8 cellular contexts compared by ENCODE assay signal in the genomic region with DNA sequence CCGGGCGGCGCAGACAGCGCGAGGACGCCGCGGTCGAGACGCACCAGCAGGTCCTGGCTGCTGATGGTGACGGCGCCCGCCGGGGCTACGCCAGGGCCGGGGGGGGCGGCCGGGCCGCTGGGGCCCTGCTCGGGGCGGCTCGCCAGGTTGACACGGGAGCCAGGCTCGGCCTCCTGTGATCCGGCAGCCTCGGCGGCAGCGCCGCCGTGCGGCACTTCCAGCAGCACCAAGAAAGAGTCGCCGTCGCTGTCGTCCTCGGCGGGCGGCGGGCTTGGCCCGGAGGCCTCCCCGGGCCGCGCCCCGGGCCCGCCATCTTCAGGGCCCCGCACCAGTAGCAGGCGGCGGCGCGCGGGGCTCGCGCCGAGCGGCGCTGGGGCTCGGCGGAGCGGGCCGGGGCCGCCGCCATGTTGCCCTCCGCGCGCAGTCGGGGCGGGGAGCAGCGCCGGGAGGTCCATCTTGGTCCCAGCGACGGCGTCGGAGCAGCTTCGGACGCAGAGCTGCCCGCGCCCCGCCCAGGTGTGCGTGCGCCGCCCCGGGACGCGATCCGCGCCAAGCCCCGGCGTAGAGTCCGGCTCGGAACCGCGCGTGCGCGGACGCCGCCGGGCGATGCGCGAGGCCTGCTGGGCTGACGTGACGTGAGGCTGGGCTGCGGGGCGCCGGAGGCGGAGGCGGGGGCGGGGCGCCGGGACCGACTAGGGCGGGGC. TPM values are rescaled to one million over a fixed set of nuclear protein-coding genes. Genes with fewer than 3 reads are reported as not detected.
A peak's percentile ranks its signal among the peaks of the same experiment; 100 is the strongest.
DNase-seq lines count a peak whose midpoint lies in the region; ATAC-seq and TF ChIP-seq lines count a peak whose summit lies in the region.

ZXDC (minus strand) TSS at position 481 of the 704 bp plus-strand sequence; CDS start at position 455, 26 bp downstream.

- peak within 1 kb of the TSS; percentile 94 for H3K4me3 Mint-ChIP-seq in activated naive CD4-positive, alpha-beta T cell treated with anti-CD3 and anti-CD28 coated beads, Interleukin-2, amount 10 ng/mL, durations not matched to agents 7 days and 5 days

- peaks cover 28% of the 10 kb centered on the region for H3K36me3 Mint-ChIP-seq in activated naive CD4-positive, alpha-beta T cell treated with anti-CD3 and anti-CD28 coated beads, Interleukin-2, amount 10 ng/mL, durations not matched to agents 7 days and 5 days

- H3K4me1 Mint-ChIP-seq in activated naive CD4-positive, alpha-beta T cell treated with anti-CD3 and anti-CD28 coated beads, Interleukin-2, amount 10 ng/mL, durations not matched to agents 7 days and 5 days = peaks cover 40% of the 10 kb centered on the region

- H3K9me3 ChIP-seq in SK-N-MC (ENCODE audit: low read depth, low read length) = no peaks in the 10 kb centered on the region
- H3K9me3 ChIP-seq in gastroesophageal sphincter = no peaks in the 10 kb centered on the region

- H3K27ac ChIP-seq in SK-N-MC (peak within 1 kb of the TSS; percentile 64; the same call in 1 of the 2 replicates), gastroesophageal sphincter (peak within 1 kb of the TSS; percentile 88 to 99 (median 96))

- ATAC-seq in gastroesophageal sphincter = peak; percentile 92

- TF ChIP-seq EP300 in gastroesophageal sphincter (IDR thresholded peaks at IDR 0.05) = no peak

- TF ChIP-seq CTCF in HFF-Myc (IDR thresholded peaks at IDR 0.05; ENCODE audit: low read depth, low read length, missing control alignments) (no peak), gastroesophageal sphincter (IDR thresholded peaks at IDR 0.05) (peak in 3 of 4 experiments; percentile 56 to 66 (median 56))

- H3K9ac ChIP-seq in SK-N-MC (ENCODE audit: insufficient read length) = peak within 1 kb of the TSS; percentile 86

- CTCF ChIA-PET in activated naive CD4-positive, alpha-beta T cell treated with anti-CD3 and anti-CD28 coated beads, Interleukin-2, amount 10 ng/mL, durations not matched to agents 7 days and 5 days (lab: Charles Lee) = interaction anchor here (0.7 to 1.3 kb wide), 3 partner anchors 12 to 86 kb away, joined by 3 to 4 read pairs (median 4); no protein-coding TSS in a partner anchor

- H3K36me3 ChIP-seq in SK-N-MC (ENCODE audit: insufficient read depth, low read length) (peaks cover 30% of the 10 kb centered on the region), gastroesophageal sphincter (peaks cover 0 to 10% of the 10 kb centered on the region in 2 donors)

- no peaks in the 10 kb centered on the region for H3K9me3 Mint-ChIP-seq in activated naive CD4-positive, alpha-beta T cell treated with anti-CD3 and anti-CD28 coated beads, Interleukin-2, amount 10 ng/mL, durations not matched to agents 7 days and 5 days

- peak; percentile 71 for DNase-seq in HFF-Myc (ENCODE audit: extremely low read depth, low read depth)
- peak; percentile 89 for DNase-seq in MV-4-11 (lab: John Stamatoyannopoulos, UW)
- peak; percentile 52 for DNase-seq in SK-N-MC (ENCODE audit: low read depth, low spot score)
- DNase-seq in activated naive CD4-positive, alpha-beta T cell treated with anti-CD3 and anti-CD28 coated beads, Interleukin-2, amount 10 ng/mL, durations not matched to agents 7 days and 5 days = peak; percentile 93
- DNase-seq in nucleus accumbens (lab: John Stamatoyannopoulos, UW) = peak in 55 of 56 donors; percentile 55 to 95 (median 88)
- peak; percentile 89 for DNase-seq in superior temporal gyrus (ENCODE audit: extremely low spot score)

- peak; percentile 78 to 91 for TF ChIP-seq POLR2A in gastroesophageal sphincter (IDR thresholded peaks at IDR 0.05)

- H3K4me1 ChIP-seq in gastroesophageal sphincter = peaks cover 13 to 54% (median 30%) of the 10 kb centered on the region in 3 donors

- no CpG with 5 or more reads among the region's 113 CpGs for WGBS in gastroesophageal sphincter (ENCODE audit: low coverage in 1 of 2), 2 donors

- H3K27ac Mint-ChIP-seq in activated naive CD4-positive, alpha-beta T cell treated with anti-CD3 and anti-CD28 coated beads, Interleukin-2, amount 10 ng/mL, durations not matched to agents 7 days and 5 days = peak within 1 kb of the TSS; percentile 95

- peaks cover 10% of the 10 kb centered on the region for H3K27me3 Mint-ChIP-seq in activated naive CD4-positive, alpha-beta T cell treated with anti-CD3 and anti-CD28 coated beads, Interleukin-2, amount 10 ng/mL, durations not matched to agents 7 days and 5 days

- peak within 1 kb of the TSS; percentile 80 for H3K4me3 ChIP-seq in GM08714 (ENCODE audit: low read length)
- H3K4me3 ChIP-seq in HFF-Myc (replicated peaks; ENCODE audit: low read depth, low read length) = peak within 1 kb of the TSS; percentile 82
- H3K4me3 ChIP-seq in SK-N-MC = peak within 1 kb of the TSS; percentile 81
- H3K4me3 ChIP-seq in gastroesophageal sphincter = peak within 1 kb of the TSS; percentile 78 to 85

- H3K27me3 ChIP-seq in gastroesophageal sphincter = no peaks in the 10 kb centered on the region

RNA-seq across cellular contexts. Expression of gene ZXDC, which starts in this region (rescaled TPM):
- 10 to 100 TPM; 25.9 to 47.6 (median 35.3) TPM for total RNA-seq in gastroesophageal sphincter

Comparison
In these comparisons a context has a peak if more than half of its experiments do, and no peak if none do; other contexts are left out.
1. Peak in every context shown above with its lines: DNase-seq, ATAC-seq, H3K4me3 ChIP-seq and H3K27ac ChIP-seq.